In the genomic region with DNA sequence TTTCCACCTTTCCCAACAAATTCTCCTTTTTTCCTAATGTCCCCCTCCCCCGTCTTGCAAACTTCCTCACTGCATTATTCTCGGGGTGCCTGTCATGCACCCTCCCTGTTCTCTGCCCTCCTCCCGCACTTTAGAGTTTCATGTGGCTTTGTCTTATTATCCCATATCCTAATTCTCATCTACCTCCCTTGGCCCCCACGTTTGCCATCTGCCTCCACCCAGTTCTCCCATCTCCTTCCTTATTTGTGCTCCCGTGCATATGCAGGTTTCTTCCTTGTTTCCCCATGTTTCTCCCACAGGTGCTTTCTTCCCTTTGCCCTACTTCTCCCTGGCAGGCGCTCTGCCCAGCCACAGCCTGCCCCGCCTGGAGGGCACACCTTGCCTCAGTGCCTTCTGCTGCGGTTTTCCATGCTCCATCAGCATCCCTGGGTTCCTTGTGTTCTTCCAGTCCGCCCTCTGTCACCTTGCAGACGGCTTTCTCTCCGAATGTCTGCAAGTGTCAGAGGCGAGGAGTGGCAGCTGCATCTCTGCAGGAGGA, we compare ENCODE assay signal across 9 cellular contexts. TPM values are rescaled to one million over a fixed set of nuclear protein-coding genes. Genes with fewer than 3 reads are reported as not detected.
DNase-seq lines count a peak whose midpoint lies in the region; ATAC-seq and TF ChIP-seq lines count a peak whose summit lies in the region.
"Had no signal": no experiment of that assay in that cellular context is flagged by ENCODE, and none has a peak within 500 bp of the region (broad histone marks: within the 10 kb centered on the region; RNA-seq: fewer than 3 reads in every experiment).

No MANE protein-coding gene starts in this region.

- peaks cover 0 to 13% (median 0%) of the 10 kb centered on the region in 3 donors for H3K36me3 ChIP-seq in Peyer's patch
- H3K36me3 ChIP-seq in psoas muscle (ENCODE audit: insufficient read depth in 1 of 2, low read depth in 1 of 2): no peaks in the 10 kb centered on the region

- peak in 2 of 6 experiments; percentile 16 to 26 for TF ChIP-seq CTCF in Peyer's patch (IDR thresholded peaks at IDR 0.05)
- TF ChIP-seq CTCF in fibroblast of the aortic adventitia (IDR thresholded peaks at IDR 0.05; ENCODE audit: insufficient read depth, low read length): no peak
- no peak for TF ChIP-seq CTCF in psoas muscle (IDR thresholded peaks at IDR 0.05)
- no peak for TF ChIP-seq CTCF in GM20000 (IDR thresholded peaks at IDR 0.05; ENCODE audit: extremely low read depth, missing control alignments)

- H3K27ac ChIP-seq in Peyer's patch (peak overlapping the region in 3 of 4 donors; percentile 77 to 86 (median 84)), psoas muscle (no peak overlapping the region)

- WGBS in psoas muscle, 3 donors: 74 to 77% (median 76%) methylated on average over 12 of the region's 12 CpGs

- H3K4me3 ChIP-seq in GM08714 (ENCODE audit: low read length) (peak overlapping the region; percentile 81; the same call in 1 of the 2 replicates), Peyer's patch (peak overlapping the region in 3 of 4 donors; percentile 73 to 94 (median 75)), fibroblast of the aortic adventitia (ENCODE audit: low read depth, low read length) (peak overlapping the region; percentile 80), psoas muscle (peak overlapping the region; percentile 81)
- H3K4me3 ChIP-seq: K562 had no signal

- DNase-seq in Peyer's patch: peak in 2 of 3 donors; percentile 61 to 73
- DNase-seq in fibroblast of the aortic adventitia (ENCODE audit: low read depth): no peak
- DNase-seq in psoas muscle: no peak
- no peak for DNase-seq in GM20000 (ENCODE audit: low spot score)
- no peak for DNase-seq in A172 (ENCODE audit: low spot score)
- no peak for DNase-seq in HCEC 1CT

- H3K27me3 ChIP-seq in Peyer's patch (no peaks in the 10 kb centered on the region), psoas muscle (ENCODE audit: insufficient read depth in 3 of 3, low read length in 2 of 3) (peaks cover 0 to 35% (median 8%) of the 10 kb centered on the region in 3 donors)

- peaks cover 0 to 21% (median 5%) of the 10 kb centered on the region in 4 donors for H3K4me1 ChIP-seq in Peyer's patch
- no peaks in the 10 kb centered on the region for H3K4me1 ChIP-seq in psoas muscle

- no peak for ATAC-seq in psoas muscle
- ATAC-seq in HG02678 (IDR thresholded peaks at IDR 0.05; ENCODE audit: unreplicated experiment): no peak
- ATAC-seq: K562 had no signal

- TF ChIP-seq POLR2A in Peyer's patch (IDR thresholded peaks at IDR 0.05): peak in 1 of 2 donors; percentile 24

- H3K9me3 ChIP-seq in Peyer's patch: no peaks in the 10 kb centered on the region
- no peaks in the 10 kb centered on the region for H3K9me3 ChIP-seq in psoas muscle

- intact Hi-C loops in psoas muscle (cut with DNase I): loop anchor here in 1 of 2 donors (5.0 kb wide), 1 partner anchor 50 kb away; no protein-coding TSS in a partner anchor

RNA-seq across cellular contexts. Expression of a gene that starts 1.5 kb away (rescaled TPM):
- total RNA-seq in Peyer's patch (100 to 1,000 TPM in 3 of 4 donors, 10 to 100 TPM in 1; 77.1 to 191 (median 141) TPM), fibroblast of the aortic adventitia (ENCODE audit: low replicate concordance) (12.2 and 17.3 TPM in 2 replicates), psoas muscle (1 to 10 TPM; 2.2 to 5.8 (median 4.1) TPM)
- polyA plus RNA-seq in psoas muscle: 1 to 10 TPM in 2 of 3 donors, under 1 TPM in 1; 0.87 to 2.5 (median 1.7) TPM
- 3.4 and 4.8 TPM in 2 replicates for total RNA-seq in A172 (2014; rRNA removed; shearing (Covaris generic))

Comparison
In these comparisons a context has a peak if more than half of its experiments do, and no peak if none do; other contexts are left out.
1. DNase-seq: peak in Peyer's patch (2 of 3); none in fibroblast of the aortic adventitia (single experiment), psoas muscle (0 of 2), GM20000 (single experiment), A172 (single experiment) and HCEC 1CT (single experiment).
2. Peak in every context shown above with its lines, with median percentiles within 50 percentile points of each other: H3K4me3 ChIP-seq.